In the genomic region with DNA sequence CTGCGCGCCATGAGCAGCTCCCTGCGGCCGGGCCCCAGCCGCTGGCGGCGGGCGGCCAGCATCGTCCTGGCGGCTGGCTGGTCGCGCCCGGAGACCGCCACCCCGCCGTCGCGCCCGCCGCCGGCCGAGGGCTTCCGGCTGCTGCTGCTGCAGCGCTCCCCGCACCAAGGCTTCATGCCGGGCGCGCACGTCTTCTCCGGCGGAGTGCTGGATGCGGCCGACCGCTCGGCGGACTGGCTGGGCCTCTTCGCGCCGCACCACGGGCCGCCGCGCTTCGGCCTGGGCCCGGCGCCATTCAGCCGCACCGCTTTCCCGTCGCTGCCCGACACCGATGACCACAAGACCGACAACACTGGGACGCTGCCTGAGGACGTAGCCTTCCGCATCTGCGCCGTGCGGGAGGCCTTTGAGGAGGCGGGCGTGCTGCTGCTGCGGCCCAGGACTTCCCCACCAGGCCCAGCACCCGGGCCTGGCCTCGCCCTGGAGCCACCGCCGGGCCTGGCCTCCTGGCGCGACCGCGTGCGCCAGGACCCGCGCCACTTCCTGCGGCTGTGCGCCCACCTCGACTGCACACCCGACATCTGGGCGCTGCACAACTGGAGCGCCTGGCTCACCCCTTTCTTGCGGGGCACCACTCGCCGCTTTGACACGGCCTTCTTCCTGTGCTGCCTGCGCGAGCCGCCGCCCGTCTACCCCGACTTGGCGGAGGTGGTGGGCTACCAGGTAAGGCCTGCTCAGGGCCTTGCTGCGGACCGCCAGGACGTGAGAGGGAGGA, we compare ENCODE assay signal across 8 cellular contexts. TPM values are rescaled to one million over a fixed set of nuclear protein-coding genes. Genes with fewer than 3 reads are reported as not detected.
DNase-seq lines count a peak whose midpoint lies in the region; ATAC-seq and TF ChIP-seq lines count a peak whose summit lies in the region.

No MANE protein-coding gene starts in this region.

- ATAC-seq in GM18517 (IDR thresholded peaks at IDR 0.05; ENCODE audit: unreplicated experiment) (peak; percentile 46), HG02943 (IDR thresholded peaks at IDR 0.05; ENCODE audit: low read depth, unreplicated experiment) (peak; percentile 45), thoracic aorta (ENCODE audit: insufficient number of reproducible peaks, low FRiP score, low read depth) (peak; percentile 48)

- H3K27me3 ChIP-seq in thoracic aorta (replicated peaks; ENCODE audit: insufficient read depth) = no peaks in the 10 kb centered on the region

- peaks cover 34% of the 10 kb centered on the region for H3K36me3 Mint-ChIP-seq in activated T-helper 1 cell treated with anti-CD3 and anti-CD28 coated beads, Interleukin-12 subunit alpha, Interleukin-12 subunit beta, Interleukin-2, Interleukin-4 antibody, amounts not matched to agents 30 ng/mL and 10 ng/mL and 1 ng/mL, durations not matched to agents 14 hours and 24 hours and 36 hours (ENCODE audit: low read depth)

- DNase-seq in AG08396 (ENCODE audit: low spot score) = peak; percentile 78
- DNase-seq in NCI-H526 (lab: John Stamatoyannopoulos, UW) = peak; percentile 49 to 90
- DNase-seq in activated T-helper 1 cell treated with anti-CD3 and anti-CD28 coated beads, Interleukin-12 subunit alpha, Interleukin-12 subunit beta, Interleukin-2, Interleukin-4 antibody, amounts not matched to agents 30 ng/mL and 10 ng/mL and 1 ng/mL, durations not matched to agents 14 hours and 24 hours and 36 hours (ENCODE audit: low spot score) = peak; percentile 64
- DNase-seq in fibroblast of peridontal ligament (ENCODE audit: extremely low read depth) = peak; percentile 65
- DNase-seq in myocyte (ENCODE audit: low read depth) = peak; percentile 81
- no peak for DNase-seq in thoracic aorta (ENCODE audit: low spot score)

- H3K36me3 ChIP-seq in thoracic aorta = no peaks in the 10 kb centered on the region

- H3K4me1 ChIP-seq in thoracic aorta (ENCODE audit: control insufficient read depth in 1 of 2, low read depth in 2 of 2) = peaks cover 27 to 38% of the 10 kb centered on the region in 2 donors

- H3K9me3 Mint-ChIP-seq in activated T-helper 1 cell treated with anti-CD3 and anti-CD28 coated beads, Interleukin-12 subunit alpha, Interleukin-12 subunit beta, Interleukin-2, Interleukin-4 antibody, amounts not matched to agents 30 ng/mL and 10 ng/mL and 1 ng/mL, durations not matched to agents 14 hours and 24 hours and 36 hours = peaks cover 5% of the 10 kb centered on the region

- peak overlapping the region; percentile 57 to 83 for H3K27ac ChIP-seq in thoracic aorta

- no peaks in the 10 kb centered on the region for H3K9me3 ChIP-seq in thoracic aorta

- H3K4me3 Mint-ChIP-seq in activated T-helper 1 cell treated with anti-CD3 and anti-CD28 coated beads, Interleukin-12 subunit alpha, Interleukin-12 subunit beta, Interleukin-2, Interleukin-4 antibody, amounts not matched to agents 30 ng/mL and 10 ng/mL and 1 ng/mL, durations not matched to agents 14 hours and 24 hours and 36 hours = peak overlapping the region; percentile 95

- H3K27me3 Mint-ChIP-seq in activated T-helper 1 cell treated with anti-CD3 and anti-CD28 coated beads, Interleukin-12 subunit alpha, Interleukin-12 subunit beta, Interleukin-2, Interleukin-4 antibody, amounts not matched to agents 30 ng/mL and 10 ng/mL and 1 ng/mL, durations not matched to agents 14 hours and 24 hours and 36 hours (ENCODE audit: insufficient read depth) = no peaks in the 10 kb centered on the region

- H3K27ac Mint-ChIP-seq in activated T-helper 1 cell treated with anti-CD3 and anti-CD28 coated beads, Interleukin-12 subunit alpha, Interleukin-12 subunit beta, Interleukin-2, Interleukin-4 antibody, amounts not matched to agents 30 ng/mL and 10 ng/mL and 1 ng/mL, durations not matched to agents 14 hours and 24 hours and 36 hours = peak overlapping the region; percentile 98

- H3K4me1 Mint-ChIP-seq in activated T-helper 1 cell treated with anti-CD3 and anti-CD28 coated beads, Interleukin-12 subunit alpha, Interleukin-12 subunit beta, Interleukin-2, Interleukin-4 antibody, amounts not matched to agents 30 ng/mL and 10 ng/mL and 1 ng/mL, durations not matched to agents 14 hours and 24 hours and 36 hours (ENCODE audit: low read depth) = peaks cover 61% of the 10 kb centered on the region

- H3K4me3 ChIP-seq in thoracic aorta = peak overlapping the region; percentile 85

- no peak for TF ChIP-seq CTCF in thoracic aorta (IDR thresholded peaks at IDR 0.05)

- intact Hi-C loops in activated T-helper 1 cell treated with anti-CD3 and anti-CD28 coated beads, Interleukin-12 subunit alpha, Interleukin-12 subunit beta, Interleukin-2, Interleukin-4 antibody, amounts not matched to agents 30 ng/mL and 10 ng/mL and 1 ng/mL, durations not matched to agents 14 hours and 24 hours and 36 hours (cut with micrococcal nuclease) = loop anchor here (1.0 to 5.0 kb wide), 9 partner anchors 17 to 680 kb away; partner anchors contain the start of genes ANKRD27, CEBPG, DPY19L3 and GPATCH1

RNA-seq across cellular contexts. Expression of gene NUDT19, which starts 0.5 kb away (rescaled TPM):
- total RNA-seq in activated T-helper 1 cell treated with anti-CD3 and anti-CD28 coated beads, Interleukin-12 subunit alpha, Interleukin-12 subunit beta, Interleukin-2, Interleukin-4 antibody, amounts not matched to agents 30 ng/mL and 10 ng/mL and 1 ng/mL, durations not matched to agents 14 hours and 24 hours and 36 hours = 24.4 and 26.2 TPM in 2 replicates
- total RNA-seq in myocyte = 21.1 and 27.5 TPM in 2 replicates
- 10.8 TPM for polyA plus RNA-seq in myocyte (2012)
- total RNA-seq in thoracic aorta = 10 to 100 TPM in 1 of 2 donors, 1 to 10 TPM in 1; 5.7 to 11.7 TPM

RNA-seq across cellular contexts. Expression of gene RGS9BP, which starts 16.5 kb away (rescaled TPM):
- total RNA-seq in activated T-helper 1 cell treated with anti-CD3 and anti-CD28 coated beads, Interleukin-12 subunit alpha, Interleukin-12 subunit beta, Interleukin-2, Interleukin-4 antibody, amounts not matched to agents 30 ng/mL and 10 ng/mL and 1 ng/mL, durations not matched to agents 14 hours and 24 hours and 36 hours = 0.17 TPM in 1 of 2 replicates, not detected in the other
- total RNA-seq in myocyte (1.2 and 1.7 TPM in 2 replicates), thoracic aorta (under 1 TPM in 1 of 2 donors, not detected in 1; 0.42 TPM)
- 0.42 TPM for polyA plus RNA-seq in myocyte (2012)

RNA-seq across cellular contexts. Expression of gene ANKRD27, which starts 17.2 kb away (rescaled TPM):
- 28.2 and 28.7 TPM in 2 replicates for total RNA-seq in activated T-helper 1 cell treated with anti-CD3 and anti-CD28 coated beads, Interleukin-12 subunit alpha, Interleukin-12 subunit beta, Interleukin-2, Interleukin-4 antibody, amounts not matched to agents 30 ng/mL and 10 ng/mL and 1 ng/mL, durations not matched to agents 14 hours and 24 hours and 36 hours
- total RNA-seq in myocyte (17.8 and 19.9 TPM in 2 replicates), thoracic aorta (10 to 100 TPM; 26.8 to 33.8 TPM)
- 10.4 TPM for polyA plus RNA-seq in myocyte (2012)

RNA-seq across cellular contexts. Expression of gene TDRD12, which starts 27.4 kb away (rescaled TPM):
- total RNA-seq in activated T-helper 1 cell treated with anti-CD3 and anti-CD28 coated beads, Interleukin-12 subunit alpha, Interleukin-12 subunit beta, Interleukin-2, Interleukin-4 antibody, amounts not matched to agents 30 ng/mL and 10 ng/mL and 1 ng/mL, durations not matched to agents 14 hours and 24 hours and 36 hours = 0.18 and 0.20 TPM in 2 replicates
- total RNA-seq in myocyte (0.16 and 1.1 TPM in 2 replicates), thoracic aorta (not detected)
- polyA plus RNA-seq in myocyte (2012) = 0.16 TPM
